ENCODE assay signal across 19 cellular contexts in the genomic region with DNA sequence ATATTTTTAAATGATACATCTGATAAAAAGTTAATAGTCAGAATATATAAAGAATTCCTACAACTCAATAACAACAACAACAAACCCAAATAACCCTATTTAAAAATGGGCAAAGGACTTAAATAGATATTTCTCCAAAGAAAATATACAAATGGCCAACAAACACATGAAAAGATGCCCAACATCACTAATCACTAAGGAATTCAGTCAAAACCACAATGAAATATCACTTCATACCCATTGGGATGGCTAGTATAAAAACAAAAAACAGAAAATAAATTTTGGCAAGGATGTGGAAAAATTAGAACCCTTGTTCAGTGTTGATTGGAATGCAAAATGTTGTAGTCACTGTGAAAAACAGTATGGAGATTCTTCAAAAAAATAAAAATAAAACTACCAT.
"Had no signal": no experiment of that assay in that cellular context is flagged by ENCODE, and none has a peak within 500 bp of the region (broad histone marks: within the 10 kb centered on the region; RNA-seq: fewer than 3 reads in every experiment).

No MANE protein-coding gene starts in this region.

- H3K27me3 ChIP-seq: tibial nerve had no signal

- ATAC-seq: activated naive CD4-positive, alpha-beta T cell treated with anti-CD3 and anti-CD28 coated beads, Interleukin-2, amount 50 U/mL, for 72 hours; activated T-cell treated with anti-CD3 and anti-CD28 coated beads, Interleukin-2, amount 50 U/mL, for 72 hours; esophagus mucosa; mucosa of descending colon; stimulated activated memory B cell treated with anti-CD40 and anti-IgM and Interleukin-4, amounts not matched to agents 10 μg/mL and 1 μg/mL and 100 μg/mL, for 72 hours; stimulated activated naive CD8-positive, alpha-beta T cell treated with anti-CD3 and anti-CD28 coated beads, Interleukin-15, amount 100 ng/mL, for 72 hours had no signal

- H3K27ac ChIP-seq: left ventricle myocardium inferior, VCaP had no signal

- H3K4me3 ChIP-seq: left ventricle myocardium inferior, lung, mucosa of descending colon, tibial nerve had no signal

- H3K36me3 ChIP-seq: left ventricle myocardium inferior, tibial nerve had no signal

- DNase-seq: activated CD4-positive, alpha-beta T cell treated with anti-CD3 and anti-CD28 coated beads for 4 hours; activated CD4-positive, alpha-beta T cell treated with anti-CD3 and anti-CD28 coated beads, Interleukin-2, amount 50 U/mL, for 4 hours; activated naive CD4-positive, alpha-beta T cell; activated T-cell treated with anti-CD3 and anti-CD28 coated beads for 4 hours; activated T-cell treated with anti-CD3 and anti-CD28 coated beads, Interleukin-2, amount 50 U/mL, for 72 hours; central memory CD4-positive, alpha-beta T cell; glutamatergic neuron; left ventricle myocardium inferior; mucosa of descending colon; small intestine; stimulated activated CD4-positive, alpha-beta T cell treated with anti-CD3 and anti-CD28 coated beads, Interleukin-4, amount 100 ng/mL, for 24 hours; stimulated activated naive CD8-positive, alpha-beta T cell treated with anti-CD3 and anti-CD28 coated beads, Interleukin-15, amount 100 ng/mL, for 72 hours; substantia nigra had no signal
